In genomic region chr1:94805912-94806311, GRCh38 we compare ENCODE assay signal across 8 cellular contexts. TPM values are rescaled to one million over a fixed set of nuclear protein-coding genes. Genes with fewer than 3 reads are reported as not detected.
DNase-seq lines count a peak whose midpoint lies in the region; ATAC-seq and TF ChIP-seq lines count a peak whose summit lies in the region.

No MANE protein-coding gene starts in this region.

- POLR2A ChIA-PET in Panc1 (lab: Charles Lee): no interaction called here

- in situ Hi-C loops in Panc1 (cut with HindIII; ENCODE audit: low pct_unique_long_range_greater_than_20kb, low sequenced_read_pairs): no loop called here

- peaks cover 10% of the 10 kb centered on the region; the same call in 1 of the 2 replicates for H3K4me1 ChIP-seq in Panc1 (ENCODE audit: control insufficient read depth, insufficient read depth, low read length)

- H3K9me3 Mint-ChIP-seq in activated T-helper 1 cell treated with anti-CD3 and anti-CD28 coated beads, Interleukin-12 subunit alpha, Interleukin-12 subunit beta, Interleukin-2, Interleukin-4 antibody, amounts not matched to agents 30 ng/mL and 10 ng/mL and 1 ng/mL, durations not matched to agents 14 hours and 24 hours and 36 hours: no peaks in the 10 kb centered on the region

- no TSS peak for BruUV-seq in Panc1 (replicated peaks; lab: Mats Ljungman, UMichigan)

- H3K36me3 ChIP-seq in Panc1 (ENCODE audit: control insufficient read depth, insufficient read depth, low read length): no peaks in the 10 kb centered on the region

- H3K27ac Mint-ChIP-seq in activated T-helper 1 cell treated with anti-CD3 and anti-CD28 coated beads, Interleukin-12 subunit alpha, Interleukin-12 subunit beta, Interleukin-2, Interleukin-4 antibody, amounts not matched to agents 30 ng/mL and 10 ng/mL and 1 ng/mL, durations not matched to agents 14 hours and 24 hours and 36 hours: no peak overlapping the region

- TF ChIP-seq CTCF in 22Rv1 (IDR thresholded peaks at IDR 0.05) (peak; percentile 97), GM12865 (IDR thresholded peaks at IDR 0.05; ENCODE audit: insufficient read depth, low read depth, low read length, missing control alignments) (peak; percentile 93), Panc1 (IDR thresholded peaks at IDR 0.05) (peak; percentile 92), fibroblast of villous mesenchyme (IDR thresholded peaks at IDR 0.05; ENCODE audit: insufficient read depth, low read depth, low read length) (peak; percentile 99), omental fat pad (IDR thresholded peaks at IDR 0.05) (peak in 2 of 3 donors; percentile 21 to 96)

- CTCF ChIA-PET in Panc1 (lab: Charles Lee): interaction anchor here (0.6 kb wide), 1 partner anchor 156 kb away, joined by 3 read pairs; no protein-coding TSS in a partner anchor

- no peaks in the 10 kb centered on the region for H3K36me3 Mint-ChIP-seq in activated T-helper 1 cell treated with anti-CD3 and anti-CD28 coated beads, Interleukin-12 subunit alpha, Interleukin-12 subunit beta, Interleukin-2, Interleukin-4 antibody, amounts not matched to agents 30 ng/mL and 10 ng/mL and 1 ng/mL, durations not matched to agents 14 hours and 24 hours and 36 hours (ENCODE audit: low read depth)

- H3K27ac ChIP-seq in 22Rv1: no peak overlapping the region
- H3K27ac ChIP-seq in Panc1 (ENCODE audit: low read length): no peak overlapping the region

- H3K9me3 ChIP-seq in Panc1 (ENCODE audit: control insufficient read depth, insufficient read depth, low read depth, low read length): no peaks in the 10 kb centered on the region

- ATAC-seq in HG03175 (IDR thresholded peaks at IDR 0.05; ENCODE audit: unreplicated experiment): peak; percentile 68
- peak; percentile 61 for ATAC-seq in Panc1
- ATAC-seq in omental fat pad (ENCODE audit: low FRiP score): peak; percentile 49
- no peak for ATAC-seq in HG02763 (IDR thresholded peaks at IDR 0.05; ENCODE audit: unreplicated experiment)

- H3K27me3 ChIP-seq in Panc1 (ENCODE audit: control insufficient read depth, insufficient read depth, low read length): no peaks in the 10 kb centered on the region

- intact Hi-C loops in Panc1 (cut with micrococcal nuclease; ENCODE audit: unreplicated experiment): loop anchor here (5.0 kb wide), 1 partner anchor 324 kb away; no protein-coding TSS in a partner anchor
- intact Hi-C loops in activated T-helper 1 cell treated with anti-CD3 and anti-CD28 coated beads, Interleukin-12 subunit alpha, Interleukin-12 subunit beta, Interleukin-2, Interleukin-4 antibody, amounts not matched to agents 30 ng/mL and 10 ng/mL and 1 ng/mL, durations not matched to agents 14 hours and 24 hours and 36 hours (cut with micrococcal nuclease): loop anchor here (1.0 to 5.0 kb wide), 5 partner anchors 284 to 769 kb away; no protein-coding TSS in a partner anchor

- H3K4me1 Mint-ChIP-seq in activated T-helper 1 cell treated with anti-CD3 and anti-CD28 coated beads, Interleukin-12 subunit alpha, Interleukin-12 subunit beta, Interleukin-2, Interleukin-4 antibody, amounts not matched to agents 30 ng/mL and 10 ng/mL and 1 ng/mL, durations not matched to agents 14 hours and 24 hours and 36 hours (ENCODE audit: low read depth): peaks cover 6% of the 10 kb centered on the region

- H3K4me3 Mint-ChIP-seq in activated T-helper 1 cell treated with anti-CD3 and anti-CD28 coated beads, Interleukin-12 subunit alpha, Interleukin-12 subunit beta, Interleukin-2, Interleukin-4 antibody, amounts not matched to agents 30 ng/mL and 10 ng/mL and 1 ng/mL, durations not matched to agents 14 hours and 24 hours and 36 hours: no peak overlapping the region

- DNase-seq in GM12865 (ENCODE audit: low read depth) (peak; percentile 66), Panc1 (ENCODE audit: low read depth, low spot score) (peak; percentile 41), fibroblast of villous mesenchyme (ENCODE audit: low read depth) (peak; percentile 71), omental fat pad (ENCODE audit: low spot score) (no peak)
- peak; percentile 21 for DNase-seq in activated T-helper 1 cell treated with anti-CD3 and anti-CD28 coated beads, Interleukin-12 subunit alpha, Interleukin-12 subunit beta, Interleukin-2, Interleukin-4 antibody, amounts not matched to agents 30 ng/mL and 10 ng/mL and 1 ng/mL, durations not matched to agents 14 hours and 24 hours and 36 hours (ENCODE audit: low spot score)

- peaks cover 2% of the 10 kb centered on the region for H3K27me3 Mint-ChIP-seq in activated T-helper 1 cell treated with anti-CD3 and anti-CD28 coated beads, Interleukin-12 subunit alpha, Interleukin-12 subunit beta, Interleukin-2, Interleukin-4 antibody, amounts not matched to agents 30 ng/mL and 10 ng/mL and 1 ng/mL, durations not matched to agents 14 hours and 24 hours and 36 hours (ENCODE audit: insufficient read depth)

- H3K4me3 ChIP-seq in GM12865 (ENCODE audit: low read depth, low read length) (no peak overlapping the region), Panc1 (ENCODE audit: low read depth in 2 of 2, low read length in 2 of 2) (no peak overlapping the region), fibroblast of villous mesenchyme (ENCODE audit: low read depth, low read length) (peak overlapping the region; percentile 33)

RNA-seq across cellular contexts. Expression of gene SLC44A3, which starts 14.2 kb away (rescaled TPM):
- total RNA-seq in Panc1 (2021; ENCODE audit: unreplicated experiment) (1.3 TPM), fibroblast of villous mesenchyme (1.7 and 1.9 TPM in 2 replicates), omental fat pad (1 to 10 TPM; 1.3 to 1.9 (median 1.4) TPM)
- polyA plus RNA-seq in Panc1 (2012; ENCODE audit: insufficient read length): 0.44 TPM
- not detected in 2 replicates for total RNA-seq in activated T-helper 1 cell treated with anti-CD3 and anti-CD28 coated beads, Interleukin-12 subunit alpha, Interleukin-12 subunit beta, Interleukin-2, Interleukin-4 antibody, amounts not matched to agents 30 ng/mL and 10 ng/mL and 1 ng/mL, durations not matched to agents 14 hours and 24 hours and 36 hours
